In the genomic region with DNA sequence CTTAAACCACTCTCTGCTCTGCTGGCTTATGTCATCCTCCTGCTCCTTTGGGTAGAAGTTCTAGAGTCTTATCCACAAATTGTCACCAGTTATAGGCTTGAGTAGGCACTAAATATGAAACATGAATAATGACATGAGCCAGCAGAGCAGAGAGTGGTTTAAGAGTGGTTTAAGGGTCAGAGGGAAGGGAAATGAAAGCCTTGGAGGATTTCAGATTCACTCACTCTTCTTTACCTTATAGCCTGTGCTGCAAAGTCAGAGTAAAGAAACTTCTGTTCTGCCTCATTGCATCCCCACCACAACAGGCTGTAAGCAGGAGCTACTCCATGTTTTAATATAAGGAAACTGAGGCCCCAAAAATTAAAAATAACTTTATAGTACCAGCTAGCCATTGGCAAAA, we compare ENCODE assay signal across 13 cellular contexts.
DNase-seq lines count a peak whose midpoint lies in the region; ATAC-seq and TF ChIP-seq lines count a peak whose summit lies in the region.
"Had no signal": no experiment of that assay in that cellular context is flagged by ENCODE, and none has a peak within 500 bp of the region (broad histone marks: within the 10 kb centered on the region; RNA-seq: fewer than 3 reads in every experiment).

No MANE protein-coding gene starts in this region.

- no peaks in the 10 kb centered on the region for H3K9me3 Mint-ChIP-seq in chondrocyte (ENCODE audit: low read depth)

- intact Hi-C loops in testis (cut with DNase I; ENCODE audit: low total_unique reads) = no loop called here

- H3K27ac ChIP-seq in testis = no peak overlapping the region
- H3K27ac ChIP-seq: tibial nerve had no signal

- DNase-seq in kidney tubule cell (ENCODE audit: low spot score) (peak; percentile 37), NCI-H146 (lab: John Stamatoyannopoulos, UW) (no peak), chondrocyte (ENCODE audit: low spot score) (no peak), testis (no peak)
- DNase-seq in activated effector memory CD4-positive, alpha-beta T cell treated with Interleukin-2 at 50 U/mL for 16 hours = no peak
- DNase-seq: activated CD8-positive, alpha-beta memory T cell treated with anti-CD3 and anti-CD28 coated beads, Interleukin-2, amount 10 ng/mL, durations not matched to agents 7 days and 5 days; mucosa of descending colon; PC-3 had no signal

- no peaks in the 10 kb centered on the region for H3K27me3 Mint-ChIP-seq in chondrocyte (ENCODE audit: low read depth)
- H3K27me3 Mint-ChIP-seq: IgD-negative memory B cell had no signal

- no peaks in the 10 kb centered on the region for H3K36me3 ChIP-seq in testis (ENCODE audit: low read depth, missing control alignments)
- H3K36me3 ChIP-seq: tibial nerve had no signal

- H3K27ac Mint-ChIP-seq in chondrocyte (ENCODE audit: unreplicated experiment) = no peak overlapping the region
- H3K27ac Mint-ChIP-seq: activated CD8-positive, alpha-beta memory T cell treated with anti-CD3 and anti-CD28 coated beads, Interleukin-2, amount 10 ng/mL, durations not matched to agents 7 days and 5 days had no signal

- no peaks in the 10 kb centered on the region for H3K36me3 Mint-ChIP-seq in chondrocyte (ENCODE audit: low read depth)
- H3K36me3 Mint-ChIP-seq: activated CD8-positive, alpha-beta memory T cell treated with anti-CD3 and anti-CD28 coated beads, Interleukin-2, amount 10 ng/mL, durations not matched to agents 7 days and 5 days had no signal

- TF ChIP-seq CTCF in chondrocyte (IDR thresholded peaks at IDR 0.05) (no peak), testis (IDR thresholded peaks at IDR 0.05) (no peak)

- H3K4me1 ChIP-seq in testis = no peaks in the 10 kb centered on the region
- H3K4me1 ChIP-seq: tibial nerve had no signal

- no peaks in the 10 kb centered on the region for H3K27me3 ChIP-seq in testis
- H3K27me3 ChIP-seq: tibial nerve had no signal

- no peak overlapping the region for H3K4me3 Mint-ChIP-seq in chondrocyte (ENCODE audit: unreplicated experiment)
- H3K4me3 Mint-ChIP-seq: activated CD8-positive, alpha-beta memory T cell treated with anti-CD3 and anti-CD28 coated beads, Interleukin-2, amount 10 ng/mL, durations not matched to agents 7 days and 5 days; IgD-negative memory B cell had no signal

- no peak for TF ChIP-seq POLR2A in testis (IDR thresholded peaks at IDR 0.05)

- peaks cover 4% of the 10 kb centered on the region for H3K4me1 Mint-ChIP-seq in chondrocyte (ENCODE audit: low read depth)

- no peaks in the 10 kb centered on the region for H3K9me3 ChIP-seq in testis
- H3K9me3 ChIP-seq: mucosa of descending colon, tibial nerve had no signal

- no peak overlapping the region for H3K4me3 ChIP-seq in testis
- H3K4me3 ChIP-seq: mucosa of descending colon, tibial nerve had no signal

- peak; percentile 99 for ATAC-seq in GM18868 (IDR thresholded peaks at IDR 0.05; ENCODE audit: unreplicated experiment)
- ATAC-seq in GM21526 (IDR thresholded peaks at IDR 0.05; ENCODE audit: low FRiP score, unreplicated experiment) = peak; percentile 97
- peak; percentile 96 for ATAC-seq in HG03066 (IDR thresholded peaks at IDR 0.05; ENCODE audit: low read depth, unreplicated experiment)
- ATAC-seq: activated CD8-positive, alpha-beta memory T cell treated with anti-CD3 and anti-CD28 coated beads, Interleukin-2, amount 10 ng/mL, durations not matched to agents 7 days and 5 days; mucosa of descending colon; PC-3 had no signal
